1 cellular context compared by ENCODE assay signal in the genomic region with DNA sequence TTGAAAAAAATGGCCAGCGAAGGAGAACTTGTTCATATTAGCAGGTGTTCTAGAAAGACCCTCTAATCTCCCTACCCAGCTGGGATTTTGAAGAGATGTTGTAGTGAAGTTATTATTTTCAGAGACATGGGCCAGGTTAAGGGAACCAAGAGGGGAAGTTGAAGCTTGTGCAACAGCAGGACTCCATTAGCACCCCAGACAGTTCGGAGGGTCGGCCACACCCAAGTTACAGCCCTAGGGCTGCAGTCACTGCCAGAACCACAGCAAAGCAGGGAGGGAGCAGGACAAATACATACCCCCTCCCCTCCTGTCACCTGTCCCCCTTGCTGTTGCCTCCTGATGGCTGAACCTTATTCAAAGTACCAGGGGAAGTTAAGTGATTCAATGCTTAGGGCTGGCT.
A peak's percentile ranks its signal among the peaks of the same experiment; 100 is the strongest.
TF ChIP-seq lines count a peak whose summit lies in the region.

No MANE protein-coding gene starts in this region.

TF ChIP-seq in K562, 482 proteins besides CTCF, POLR2A, EP300 and RAD21 (continues in another document):
- TF ChIP-seq, protein P1, sequence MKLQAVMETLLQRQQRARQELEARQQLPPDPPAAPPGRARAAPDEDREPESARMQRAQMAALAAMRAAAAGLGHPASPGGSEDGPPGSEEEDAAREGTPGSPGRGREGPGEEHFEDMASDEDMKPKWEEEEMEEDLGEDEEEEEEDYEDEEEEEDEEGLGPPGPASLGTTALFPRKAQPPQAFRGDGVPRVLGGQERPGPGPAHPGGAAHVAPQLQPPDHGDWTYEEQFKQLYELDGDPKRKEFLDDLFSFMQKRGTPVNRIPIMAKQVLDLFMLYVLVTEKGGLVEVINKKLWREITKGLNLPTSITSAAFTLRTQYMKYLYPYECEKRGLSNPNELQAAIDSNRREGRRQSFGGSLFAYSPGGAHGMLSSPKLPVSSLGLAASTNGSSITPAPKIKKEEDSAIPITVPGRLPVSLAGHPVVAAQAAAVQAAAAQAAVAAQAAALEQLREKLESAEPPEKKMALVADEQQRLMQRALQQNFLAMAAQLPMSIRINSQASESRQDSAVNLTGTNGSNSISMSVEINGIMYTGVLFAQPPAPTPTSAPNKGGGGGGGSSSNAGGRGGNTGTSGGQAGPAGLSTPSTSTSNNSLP (IDR thresholded peaks at IDR 0.05; ENCODE audit: borderline replicate concordance, low read depth, low read length): no peak
- TF ChIP-seq, protein P2, sequence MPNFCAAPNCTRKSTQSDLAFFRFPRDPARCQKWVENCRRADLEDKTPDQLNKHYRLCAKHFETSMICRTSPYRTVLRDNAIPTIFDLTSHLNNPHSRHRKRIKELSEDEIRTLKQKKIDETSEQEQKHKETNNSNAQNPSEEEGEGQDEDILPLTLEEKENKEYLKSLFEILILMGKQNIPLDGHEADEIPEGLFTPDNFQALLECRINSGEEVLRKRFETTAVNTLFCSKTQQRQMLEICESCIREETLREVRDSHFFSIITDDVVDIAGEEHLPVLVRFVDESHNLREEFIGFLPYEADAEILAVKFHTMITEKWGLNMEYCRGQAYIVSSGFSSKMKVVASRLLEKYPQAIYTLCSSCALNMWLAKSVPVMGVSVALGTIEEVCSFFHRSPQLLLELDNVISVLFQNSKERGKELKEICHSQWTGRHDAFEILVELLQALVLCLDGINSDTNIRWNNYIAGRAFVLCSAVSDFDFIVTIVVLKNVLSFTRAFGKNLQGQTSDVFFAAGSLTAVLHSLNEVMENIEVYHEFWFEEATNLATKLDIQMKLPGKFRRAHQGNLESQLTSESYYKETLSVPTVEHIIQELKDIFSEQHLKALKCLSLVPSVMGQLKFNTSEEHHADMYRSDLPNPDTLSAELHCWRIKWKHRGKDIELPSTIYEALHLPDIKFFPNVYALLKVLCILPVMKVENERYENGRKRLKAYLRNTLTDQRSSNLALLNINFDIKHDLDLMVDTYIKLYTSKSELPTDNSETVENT (CRISPR knock-in tag; IDR thresholded peaks at IDR 0.05): no peak
- TF ChIP-seq ZNF282 (CRISPR knock-in tag; IDR thresholded peaks at IDR 0.05) (no peak), ARID1B (IDR thresholded peaks at IDR 0.05) (peak; percentile 12; the same call in 1 of the 2 replicates), TAF1 (IDR thresholded peaks at IDR 0.05; ENCODE audit: control insufficient read depth, extremely low read depth, insufficient read depth, low read length, severe bottlenecking) (no peak), RB1 (IDR thresholded peaks at IDR 0.05; ENCODE audit: low read depth) (no peak), ZNF212 (CRISPR knock-in tag; IDR thresholded peaks at IDR 0.05) (no peak), CEBPB (tag; IDR thresholded peaks at IDR 0.05) (peak; percentile 82), ZBTB7A (IDR thresholded peaks at IDR 0.05; ENCODE audit: borderline replicate concordance, control insufficient read depth, low read depth, low read length) (peak; percentile 20; the same call in 1 of the 2 replicates), ZNF785 (CRISPR knock-in tag; IDR thresholded peaks at IDR 0.05) (no peak), TAF7 (tag; IDR thresholded peaks at IDR 0.05) (no peak), HDAC2 (IDR thresholded peaks at IDR 0.05) (no peak), RCOR1 (IDR thresholded peaks at IDR 0.05; ENCODE audit: borderline replicate concordance in 1 of 2, low read depth in 2 of 2, low read length in 2 of 2) (no peak), WHSC1 (IDR thresholded peaks at IDR 0.05; ENCODE audit: low read length) (no peak), YY1 (IDR thresholded peaks at IDR 0.05; ENCODE audit: borderline replicate concordance in 1 of 3, control insufficient read depth in 1 of 3, extremely low read depth in 1 of 3, insufficient read depth in 3 of 3, insufficient read length in 1 of 3, insufficient replicate concordance in 2 of 3, low read depth in 1 of 3, low read length in 2 of 3) (peak in 1 of 3 experiments; percentile 17), ELF1 (tag; IDR thresholded peaks at IDR 0.05) (no peak), ZC3H8 (IDR thresholded peaks at IDR 0.05) (no peak), BCOR (IDR thresholded peaks at IDR 0.05) (no peak), ZNF583 (CRISPR knock-in tag; IDR thresholded peaks at IDR 0.05) (no peak), PCBP2 (IDR thresholded peaks at IDR 0.05; ENCODE audit: low read depth, low read length, poor library complexity, severe bottlenecking) (no peak), TOE1 (IDR thresholded peaks at IDR 0.05; ENCODE audit: borderline replicate concordance) (no peak), TOE1 (CRISPR knock-in tag; IDR thresholded peaks at IDR 0.05; ENCODE audit: borderline replicate concordance, low read depth) (no peak), CXXC5 (CRISPR knock-in tag; IDR thresholded peaks at IDR 0.05) (0 out of 2 replicates have a peak, but pooled peaks have one; percentile 23), FIP1L1 (IDR thresholded peaks at IDR 0.05; ENCODE audit: low read depth, low read length, poor library complexity, severe bottlenecking) (no peak), SMAD4 (CRISPR knock-in tag; conservative IDR thresholded peaks at IDR 0.05) (0 out of 2 replicates have a peak, but pooled peaks have one; percentile 23), SPI1 (IDR thresholded peaks at IDR 0.05; ENCODE audit: borderline replicate concordance, low read depth, low read length) (peak; percentile 62; the same call in 1 of the 2 replicates), ZNF589 (CRISPR knock-in tag; IDR thresholded peaks at IDR 0.05; ENCODE audit: low read depth) (peak; percentile 27; the same call in 1 of the 2 replicates), ZNF408 (CRISPR knock-in tag; IDR thresholded peaks at IDR 0.05; ENCODE audit: low read depth) (no peak)
- TF ChIP-seq, protein P3, sequence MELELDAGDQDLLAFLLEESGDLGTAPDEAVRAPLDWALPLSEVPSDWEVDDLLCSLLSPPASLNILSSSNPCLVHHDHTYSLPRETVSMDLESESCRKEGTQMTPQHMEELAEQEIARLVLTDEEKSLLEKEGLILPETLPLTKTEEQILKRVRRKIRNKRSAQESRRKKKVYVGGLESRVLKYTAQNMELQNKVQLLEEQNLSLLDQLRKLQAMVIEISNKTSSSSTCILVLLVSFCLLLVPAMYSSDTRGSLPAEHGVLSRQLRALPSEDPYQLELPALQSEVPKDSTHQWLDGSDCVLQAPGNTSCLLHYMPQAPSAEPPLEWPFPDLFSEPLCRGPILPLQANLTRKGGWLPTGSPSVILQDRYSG (tag; conservative IDR thresholded peaks at IDR 0.05; ENCODE audit: low read depth): no peak
- TF ChIP-seq, protein P4, sequence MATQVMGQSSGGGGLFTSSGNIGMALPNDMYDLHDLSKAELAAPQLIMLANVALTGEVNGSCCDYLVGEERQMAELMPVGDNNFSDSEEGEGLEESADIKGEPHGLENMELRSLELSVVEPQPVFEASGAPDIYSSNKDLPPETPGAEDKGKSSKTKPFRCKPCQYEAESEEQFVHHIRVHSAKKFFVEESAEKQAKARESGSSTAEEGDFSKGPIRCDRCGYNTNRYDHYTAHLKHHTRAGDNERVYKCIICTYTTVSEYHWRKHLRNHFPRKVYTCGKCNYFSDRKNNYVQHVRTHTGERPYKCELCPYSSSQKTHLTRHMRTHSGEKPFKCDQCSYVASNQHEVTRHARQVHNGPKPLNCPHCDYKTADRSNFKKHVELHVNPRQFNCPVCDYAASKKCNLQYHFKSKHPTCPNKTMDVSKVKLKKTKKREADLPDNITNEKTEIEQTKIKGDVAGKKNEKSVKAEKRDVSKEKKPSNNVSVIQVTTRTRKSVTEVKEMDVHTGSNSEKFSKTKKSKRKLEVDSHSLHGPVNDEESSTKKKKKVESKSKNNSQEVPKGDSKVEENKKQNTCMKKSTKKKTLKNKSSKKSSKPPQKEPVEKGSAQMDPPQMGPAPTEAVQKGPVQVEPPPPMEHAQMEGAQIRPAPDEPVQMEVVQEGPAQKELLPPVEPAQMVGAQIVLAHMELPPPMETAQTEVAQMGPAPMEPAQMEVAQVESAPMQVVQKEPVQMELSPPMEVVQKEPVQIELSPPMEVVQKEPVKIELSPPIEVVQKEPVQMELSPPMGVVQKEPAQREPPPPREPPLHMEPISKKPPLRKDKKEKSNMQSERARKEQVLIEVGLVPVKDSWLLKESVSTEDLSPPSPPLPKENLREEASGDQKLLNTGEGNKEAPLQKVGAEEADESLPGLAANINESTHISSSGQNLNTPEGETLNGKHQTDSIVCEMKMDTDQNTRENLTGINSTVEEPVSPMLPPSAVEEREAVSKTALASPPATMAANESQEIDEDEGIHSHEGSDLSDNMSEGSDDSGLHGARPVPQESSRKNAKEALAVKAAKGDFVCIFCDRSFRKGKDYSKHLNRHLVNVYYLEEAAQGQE (CRISPR knock-in tag; IDR thresholded peaks at IDR 0.05; ENCODE audit: low read depth): no peak
- TF ChIP-seq, protein P5, sequence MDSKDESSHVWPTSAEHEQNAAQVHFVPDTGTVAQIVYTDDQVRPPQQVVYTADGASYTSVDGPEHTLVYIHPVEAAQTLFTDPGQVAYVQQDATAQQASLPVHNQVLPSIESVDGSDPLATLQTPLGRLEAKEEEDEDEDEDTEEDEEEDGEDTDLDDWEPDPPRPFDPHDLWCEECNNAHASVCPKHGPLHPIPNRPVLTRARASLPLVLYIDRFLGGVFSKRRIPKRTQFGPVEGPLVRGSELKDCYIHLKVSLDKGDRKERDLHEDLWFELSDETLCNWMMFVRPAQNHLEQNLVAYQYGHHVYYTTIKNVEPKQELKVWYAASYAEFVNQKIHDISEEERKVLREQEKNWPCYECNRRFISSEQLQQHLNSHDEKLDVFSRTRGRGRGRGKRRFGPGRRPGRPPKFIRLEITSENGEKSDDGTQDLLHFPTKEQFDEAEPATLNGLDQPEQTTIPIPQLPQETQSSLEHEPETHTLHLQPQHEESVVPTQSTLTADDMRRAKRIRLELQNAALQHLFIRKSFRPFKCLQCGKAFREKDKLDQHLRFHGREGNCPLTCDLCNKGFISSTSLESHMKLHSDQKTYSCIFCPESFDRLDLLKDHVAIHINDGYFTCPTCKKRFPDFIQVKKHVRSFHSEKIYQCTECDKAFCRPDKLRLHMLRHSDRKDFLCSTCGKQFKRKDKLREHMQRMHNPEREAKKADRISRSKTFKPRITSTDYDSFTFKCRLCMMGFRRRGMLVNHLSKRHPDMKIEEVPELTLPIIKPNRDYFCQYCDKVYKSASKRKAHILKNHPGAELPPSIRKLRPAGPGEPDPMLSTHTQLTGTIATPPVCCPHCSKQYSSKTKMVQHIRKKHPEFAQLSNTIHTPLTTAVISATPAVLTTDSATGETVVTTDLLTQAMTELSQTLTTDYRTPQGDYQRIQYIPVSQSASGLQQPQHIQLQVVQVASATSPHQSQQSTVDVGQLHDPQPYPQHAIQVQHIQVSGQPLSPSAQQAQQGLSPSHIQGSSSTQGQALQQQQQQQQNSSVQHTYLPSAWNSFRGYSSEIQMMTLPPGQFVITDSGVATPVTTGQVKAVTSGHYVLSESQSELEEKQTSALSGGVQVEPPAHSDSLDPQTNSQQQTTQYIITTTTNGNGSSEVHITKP (IDR thresholded peaks at IDR 0.05; ENCODE audit: partially characterized antibody): peak; percentile 37
- TF ChIP-seq, protein P6, sequence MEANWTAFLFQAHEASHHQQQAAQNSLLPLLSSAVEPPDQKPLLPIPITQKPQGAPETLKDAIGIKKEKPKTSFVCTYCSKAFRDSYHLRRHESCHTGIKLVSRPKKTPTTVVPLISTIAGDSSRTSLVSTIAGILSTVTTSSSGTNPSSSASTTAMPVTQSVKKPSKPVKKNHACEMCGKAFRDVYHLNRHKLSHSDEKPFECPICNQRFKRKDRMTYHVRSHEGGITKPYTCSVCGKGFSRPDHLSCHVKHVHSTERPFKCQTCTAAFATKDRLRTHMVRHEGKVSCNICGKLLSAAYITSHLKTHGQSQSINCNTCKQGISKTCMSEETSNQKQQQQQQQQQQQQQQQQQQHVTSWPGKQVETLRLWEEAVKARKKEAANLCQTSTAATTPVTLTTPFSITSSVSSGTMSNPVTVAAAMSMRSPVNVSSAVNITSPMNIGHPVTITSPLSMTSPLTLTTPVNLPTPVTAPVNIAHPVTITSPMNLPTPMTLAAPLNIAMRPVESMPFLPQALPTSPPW (CRISPR knock-in tag; IDR thresholded peaks at IDR 0.05): no peak
- TF ChIP-seq, protein P7, sequence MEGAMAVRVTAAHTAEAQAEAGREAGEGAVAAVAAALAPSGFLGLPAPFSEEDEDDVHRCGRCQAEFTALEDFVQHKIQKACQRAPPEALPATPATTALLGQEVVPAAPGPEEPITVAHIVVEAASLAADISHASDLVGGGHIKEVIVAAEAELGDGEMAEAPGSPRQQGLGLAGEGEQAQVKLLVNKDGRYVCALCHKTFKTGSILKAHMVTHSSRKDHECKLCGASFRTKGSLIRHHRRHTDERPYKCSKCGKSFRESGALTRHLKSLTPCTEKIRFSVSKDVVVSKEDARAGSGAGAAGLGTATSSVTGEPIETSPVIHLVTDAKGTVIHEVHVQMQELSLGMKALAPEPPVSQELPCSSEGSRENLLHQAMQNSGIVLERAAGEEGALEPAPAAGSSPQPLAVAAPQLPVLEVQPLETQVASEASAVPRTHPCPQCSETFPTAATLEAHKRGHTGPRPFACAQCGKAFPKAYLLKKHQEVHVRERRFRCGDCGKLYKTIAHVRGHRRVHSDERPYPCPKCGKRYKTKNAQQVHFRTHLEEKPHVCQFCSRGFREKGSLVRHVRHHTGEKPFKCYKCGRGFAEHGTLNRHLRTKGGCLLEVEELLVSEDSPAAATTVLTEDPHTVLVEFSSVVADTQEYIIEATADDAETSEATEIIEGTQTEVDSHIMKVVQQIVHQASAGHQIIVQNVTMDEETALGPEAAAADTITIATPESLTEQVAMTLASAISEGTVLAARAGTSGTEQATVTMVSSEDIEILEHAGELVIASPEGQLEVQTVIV (CRISPR knock-in tag; IDR thresholded peaks at IDR 0.05; ENCODE audit: borderline replicate concordance): no peak
- TF ChIP-seq, protein P8, sequence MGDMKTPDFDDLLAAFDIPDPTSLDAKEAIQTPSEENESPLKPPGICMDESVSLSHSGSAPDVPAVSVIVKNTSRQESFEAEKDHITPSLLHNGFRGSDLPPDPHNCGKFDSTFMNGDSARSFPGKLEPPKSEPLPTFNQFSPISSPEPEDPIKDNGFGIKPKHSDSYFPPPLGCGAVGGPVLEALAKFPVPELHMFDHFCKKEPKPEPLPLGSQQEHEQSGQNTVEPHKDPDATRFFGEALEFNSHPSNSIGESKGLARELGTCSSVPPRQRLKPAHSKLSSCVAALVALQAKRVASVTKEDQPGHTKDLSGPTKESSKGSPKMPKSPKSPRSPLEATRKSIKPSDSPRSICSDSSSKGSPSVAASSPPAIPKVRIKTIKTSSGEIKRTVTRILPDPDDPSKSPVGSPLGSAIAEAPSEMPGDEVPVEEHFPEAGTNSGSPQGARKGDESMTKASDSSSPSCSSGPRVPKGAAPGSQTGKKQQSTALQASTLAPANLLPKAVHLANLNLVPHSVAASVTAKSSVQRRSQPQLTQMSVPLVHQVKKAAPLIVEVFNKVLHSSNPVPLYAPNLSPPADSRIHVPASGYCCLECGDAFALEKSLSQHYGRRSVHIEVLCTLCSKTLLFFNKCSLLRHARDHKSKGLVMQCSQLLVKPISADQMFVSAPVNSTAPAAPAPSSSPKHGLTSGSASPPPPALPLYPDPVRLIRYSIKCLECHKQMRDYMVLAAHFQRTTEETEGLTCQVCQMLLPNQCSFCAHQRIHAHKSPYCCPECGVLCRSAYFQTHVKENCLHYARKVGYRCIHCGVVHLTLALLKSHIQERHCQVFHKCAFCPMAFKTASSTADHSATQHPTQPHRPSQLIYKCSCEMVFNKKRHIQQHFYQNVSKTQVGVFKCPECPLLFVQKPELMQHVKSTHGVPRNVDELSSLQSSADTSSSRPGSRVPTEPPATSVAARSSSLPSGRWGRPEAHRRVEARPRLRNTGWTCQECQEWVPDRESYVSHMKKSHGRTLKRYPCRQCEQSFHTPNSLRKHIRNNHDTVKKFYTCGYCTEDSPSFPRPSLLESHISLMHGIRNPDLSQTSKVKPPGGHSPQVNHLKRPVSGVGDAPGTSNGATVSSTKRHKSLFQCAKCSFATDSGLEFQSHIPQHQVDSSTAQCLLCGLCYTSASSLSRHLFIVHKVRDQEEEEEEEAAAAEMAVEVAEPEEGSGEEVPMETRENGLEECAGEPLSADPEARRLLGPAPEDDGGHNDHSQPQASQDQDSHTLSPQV (IDR thresholded peaks at IDR 0.05): peak; percentile 35; the same call in 1 of the 2 replicates
